In the genomic region with DNA sequence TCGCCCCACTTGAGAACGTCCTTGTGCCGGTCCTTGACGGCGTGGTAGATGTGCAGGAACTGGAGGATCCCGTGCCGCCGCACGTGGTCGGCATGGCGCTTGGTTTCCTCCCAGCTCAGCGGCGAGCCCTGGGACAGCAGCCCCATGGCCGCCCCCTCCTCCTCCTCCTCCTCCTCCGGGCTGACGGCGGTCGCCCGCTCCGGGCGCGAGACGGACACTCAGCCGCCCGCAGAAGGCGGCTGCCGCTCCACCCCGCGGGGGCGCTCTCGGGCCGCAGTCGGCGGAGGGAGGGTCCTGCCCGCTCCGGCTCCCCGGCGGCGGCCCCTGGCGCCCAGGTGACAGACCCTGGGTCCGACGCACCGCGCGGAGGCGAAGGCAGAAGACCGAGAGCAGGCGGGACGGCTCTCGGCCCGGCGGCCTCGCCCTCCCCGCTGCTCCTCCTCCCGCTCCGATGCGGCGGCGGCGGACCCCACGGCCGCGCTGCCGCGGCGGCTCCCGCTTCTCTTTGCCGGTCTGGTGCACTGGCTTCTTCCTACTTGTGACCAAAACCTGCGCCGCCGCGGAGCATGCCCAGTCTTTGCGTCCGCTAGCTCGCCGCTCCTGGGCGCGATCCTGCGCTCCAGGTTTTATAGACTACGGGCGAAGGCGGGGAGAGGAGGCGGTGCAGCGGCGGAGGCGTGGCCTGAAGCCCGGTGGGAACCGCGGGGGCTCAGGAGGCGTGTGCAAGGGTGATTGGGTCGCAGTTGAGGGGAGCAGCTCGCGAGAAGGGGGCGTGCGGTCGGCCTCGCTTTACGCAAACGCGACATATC, we compare ENCODE assay signal across 1 cellular context.
TF ChIP-seq lines count a peak whose summit lies in the region.

Gene GCLC (minus strand): TSS at position 602 of the 809 bp plus-strand sequence. CDS start 456 bp downstream, at position 146.

TF ChIP-seq in HEK293, 187 proteins besides CTCF, POLR2A, EP300 and RAD21 (continued from another document and continues in another):
- TF ChIP-seq ZNF548 (tag by site-specific recombination; IDR thresholded peaks at IDR 0.05): no peak
- TF ChIP-seq, protein P1, sequence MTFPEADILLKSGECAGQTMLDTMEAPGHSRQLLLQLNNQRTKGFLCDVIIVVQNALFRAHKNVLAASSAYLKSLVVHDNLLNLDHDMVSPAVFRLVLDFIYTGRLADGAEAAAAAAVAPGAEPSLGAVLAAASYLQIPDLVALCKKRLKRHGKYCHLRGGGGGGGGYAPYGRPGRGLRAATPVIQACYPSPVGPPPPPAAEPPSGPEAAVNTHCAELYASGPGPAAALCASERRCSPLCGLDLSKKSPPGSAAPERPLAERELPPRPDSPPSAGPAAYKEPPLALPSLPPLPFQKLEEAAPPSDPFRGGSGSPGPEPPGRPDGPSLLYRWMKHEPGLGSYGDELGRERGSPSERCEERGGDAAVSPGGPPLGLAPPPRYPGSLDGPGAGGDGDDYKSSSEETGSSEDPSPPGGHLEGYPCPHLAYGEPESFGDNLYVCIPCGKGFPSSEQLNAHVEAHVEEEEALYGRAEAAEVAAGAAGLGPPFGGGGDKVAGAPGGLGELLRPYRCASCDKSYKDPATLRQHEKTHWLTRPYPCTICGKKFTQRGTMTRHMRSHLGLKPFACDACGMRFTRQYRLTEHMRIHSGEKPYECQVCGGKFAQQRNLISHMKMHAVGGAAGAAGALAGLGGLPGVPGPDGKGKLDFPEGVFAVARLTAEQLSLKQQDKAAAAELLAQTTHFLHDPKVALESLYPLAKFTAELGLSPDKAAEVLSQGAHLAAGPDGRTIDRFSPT (tag by site-specific recombination; IDR thresholded peaks at IDR 0.05): peak; percentile 53; the same call in 1 of the 2 replicates
- TF ChIP-seq MEIS1 (CRISPR knock-in tag; IDR thresholded peaks at IDR 0.05; ENCODE audit: borderline replicate concordance): peak; percentile 56; the same call in 1 of the 2 replicates
- peak; percentile 63 for TF ChIP-seq ZFP69B (tag by site-specific recombination; IDR thresholded peaks at IDR 0.05)
- TF ChIP-seq KLF7 (tag by site-specific recombination; IDR thresholded peaks at IDR 0.05; ENCODE audit: borderline replicate concordance): 0 out of 2 replicates have a peak, but pooled peaks have one; percentile 50
- peak; percentile 92 for TF ChIP-seq EGR2 (tag by site-specific recombination; IDR thresholded peaks at IDR 0.05; ENCODE audit: low read depth)
- no peak for TF ChIP-seq ZNF266 (tag by site-specific recombination; IDR thresholded peaks at IDR 0.05; ENCODE audit: low read depth)
- TF ChIP-seq SP7 (tag by site-specific recombination; IDR thresholded peaks at IDR 0.05): peak; percentile 79
- no peak for TF ChIP-seq ZNF350 (tag by site-specific recombination; IDR thresholded peaks at IDR 0.05)
- peak; percentile 79 for TF ChIP-seq GLIS2 (tag by site-specific recombination; IDR thresholded peaks at IDR 0.05)
- TF ChIP-seq ZNF747 (tag by site-specific recombination; IDR thresholded peaks at IDR 0.05): no peak
- peak; percentile 84 for TF ChIP-seq ZIC2 (tag by site-specific recombination; IDR thresholded peaks at IDR 0.05)
- 0 out of 2 replicates have a peak, but pooled peaks have one; percentile 44 for TF ChIP-seq ZNF391 (tag by site-specific recombination; IDR thresholded peaks at IDR 0.05; ENCODE audit: borderline replicate concordance, low read depth)
- TF ChIP-seq HOXC10 (CRISPR knock-in tag; IDR thresholded peaks at IDR 0.05): peak; percentile 46; the same call in 1 of the 2 replicates
- 0 out of 2 replicates have a peak, but pooled peaks have one; percentile 25 for TF ChIP-seq ZNF174 (tag by site-specific recombination; IDR thresholded peaks at IDR 0.05)
- TF ChIP-seq, protein P2, sequence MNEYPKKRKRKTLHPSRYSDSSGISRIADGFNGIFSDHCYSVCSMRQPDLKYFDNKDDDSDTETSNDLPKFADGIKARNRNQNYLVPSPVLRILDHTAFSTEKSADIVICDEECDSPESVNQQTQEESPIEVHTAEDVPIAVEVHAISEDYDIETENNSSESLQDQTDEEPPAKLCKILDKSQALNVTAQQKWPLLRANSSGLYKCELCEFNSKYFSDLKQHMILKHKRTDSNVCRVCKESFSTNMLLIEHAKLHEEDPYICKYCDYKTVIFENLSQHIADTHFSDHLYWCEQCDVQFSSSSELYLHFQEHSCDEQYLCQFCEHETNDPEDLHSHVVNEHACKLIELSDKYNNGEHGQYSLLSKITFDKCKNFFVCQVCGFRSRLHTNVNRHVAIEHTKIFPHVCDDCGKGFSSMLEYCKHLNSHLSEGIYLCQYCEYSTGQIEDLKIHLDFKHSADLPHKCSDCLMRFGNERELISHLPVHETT (tag by site-specific recombination; IDR thresholded peaks at IDR 0.05): 0 out of 2 replicates have a peak, but pooled peaks have one; percentile 53
- TF ChIP-seq SP3 (tag by site-specific recombination; IDR thresholded peaks at IDR 0.05): peak; percentile 99
- TF ChIP-seq ZBTB7A (tag by site-specific recombination; IDR thresholded peaks at IDR 0.05; ENCODE audit: low read depth): 0 out of 2 replicates have a peak, but pooled peaks have one; percentile 56
- TF ChIP-seq ZNF112 (tag by site-specific recombination; IDR thresholded peaks at IDR 0.05): no peak
- TF ChIP-seq, protein P3, sequence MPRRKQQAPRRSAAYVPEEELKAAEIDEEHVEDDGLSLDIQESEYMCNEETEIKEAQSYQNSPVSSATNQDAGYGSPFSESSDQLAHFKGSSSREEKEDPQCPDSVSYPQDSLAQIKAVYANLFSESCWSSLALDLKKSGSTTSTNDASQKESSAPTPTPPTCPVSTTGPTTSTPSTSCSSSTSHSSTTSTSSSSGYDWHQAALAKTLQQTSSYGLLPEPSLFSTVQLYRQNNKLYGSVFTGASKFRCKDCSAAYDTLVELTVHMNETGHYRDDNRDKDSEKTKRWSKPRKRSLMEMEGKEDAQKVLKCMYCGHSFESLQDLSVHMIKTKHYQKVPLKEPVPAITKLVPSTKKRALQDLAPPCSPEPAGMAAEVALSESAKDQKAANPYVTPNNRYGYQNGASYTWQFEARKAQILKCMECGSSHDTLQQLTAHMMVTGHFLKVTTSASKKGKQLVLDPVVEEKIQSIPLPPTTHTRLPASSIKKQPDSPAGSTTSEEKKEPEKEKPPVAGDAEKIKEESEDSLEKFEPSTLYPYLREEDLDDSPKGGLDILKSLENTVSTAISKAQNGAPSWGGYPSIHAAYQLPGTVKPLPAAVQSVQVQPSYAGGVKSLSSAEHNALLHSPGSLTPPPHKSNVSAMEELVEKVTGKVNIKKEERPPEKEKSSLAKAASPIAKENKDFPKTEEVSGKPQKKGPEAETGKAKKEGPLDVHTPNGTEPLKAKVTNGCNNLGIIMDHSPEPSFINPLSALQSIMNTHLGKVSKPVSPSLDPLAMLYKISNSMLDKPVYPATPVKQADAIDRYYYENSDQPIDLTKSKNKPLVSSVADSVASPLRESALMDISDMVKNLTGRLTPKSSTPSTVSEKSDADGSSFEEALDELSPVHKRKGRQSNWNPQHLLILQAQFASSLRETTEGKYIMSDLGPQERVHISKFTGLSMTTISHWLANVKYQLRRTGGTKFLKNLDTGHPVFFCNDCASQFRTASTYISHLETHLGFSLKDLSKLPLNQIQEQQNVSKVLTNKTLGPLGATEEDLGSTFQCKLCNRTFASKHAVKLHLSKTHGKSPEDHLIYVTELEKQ (tag by site-specific recombination; IDR thresholded peaks at IDR 0.05; ENCODE audit: borderline replicate concordance): no peak
- no peak for TF ChIP-seq ZNF223 (tag by site-specific recombination; IDR thresholded peaks at IDR 0.05)
- peak; percentile 51; the same call in 1 of the 2 replicates for TF ChIP-seq KLF1 (tag by site-specific recombination; IDR thresholded peaks at IDR 0.05)
- TF ChIP-seq, protein P4, sequence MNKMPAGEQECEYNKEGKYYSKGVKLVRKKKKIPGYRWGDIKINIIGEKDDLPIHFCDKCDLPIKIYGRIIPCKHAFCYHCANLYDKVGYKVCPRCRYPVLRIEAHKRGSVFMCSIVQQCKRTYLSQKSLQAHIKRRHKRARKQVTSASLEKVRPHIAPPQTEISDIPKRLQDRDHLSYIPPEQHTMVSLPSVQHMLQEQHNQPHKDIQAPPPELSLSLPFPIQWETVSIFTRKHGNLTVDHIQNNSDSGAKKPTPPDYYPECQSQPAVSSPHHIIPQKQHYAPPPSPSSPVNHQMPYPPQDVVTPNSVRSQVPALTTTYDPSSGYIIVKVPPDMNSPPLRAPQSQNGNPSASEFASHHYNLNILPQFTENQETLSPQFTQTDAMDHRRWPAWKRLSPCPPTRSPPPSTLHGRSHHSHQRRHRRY (tag by site-specific recombination; IDR thresholded peaks at IDR 0.05): no peak
- TF ChIP-seq ZNF24 (tag by site-specific recombination; IDR thresholded peaks at IDR 0.05): peak; percentile 72; the same call in 1 of the 2 replicates
- no peak for TF ChIP-seq TCF7L2 (IDR thresholded peaks at IDR 0.05; ENCODE audit: borderline replicate concordance, low read depth, low read length)
- TF ChIP-seq GLIS1 (tag by site-specific recombination; IDR thresholded peaks at IDR 0.05): peak; percentile 49; the same call in 1 of the 2 replicates
- TF ChIP-seq ZBTB17 (tag by site-specific recombination; IDR thresholded peaks at IDR 0.05): peak; percentile 85
- TF ChIP-seq ZNF274 (IDR thresholded peaks at IDR 0.05; ENCODE audit: low read length): no peak
- TF ChIP-seq ZNF274 (tag by site-specific recombination; IDR thresholded peaks at IDR 0.05; ENCODE audit: borderline replicate concordance): no peak
- TF ChIP-seq ZBTB8A (tag by site-specific recombination; IDR thresholded peaks at IDR 0.05): peak; percentile 97
- TF ChIP-seq ZNF561 (tag by site-specific recombination; IDR thresholded peaks at IDR 0.05; ENCODE audit: borderline replicate concordance): peak; percentile 97
- TF ChIP-seq ZNF501 (tag by site-specific recombination; IDR thresholded peaks at IDR 0.05): peak; percentile 60
- TF ChIP-seq, protein P5, sequence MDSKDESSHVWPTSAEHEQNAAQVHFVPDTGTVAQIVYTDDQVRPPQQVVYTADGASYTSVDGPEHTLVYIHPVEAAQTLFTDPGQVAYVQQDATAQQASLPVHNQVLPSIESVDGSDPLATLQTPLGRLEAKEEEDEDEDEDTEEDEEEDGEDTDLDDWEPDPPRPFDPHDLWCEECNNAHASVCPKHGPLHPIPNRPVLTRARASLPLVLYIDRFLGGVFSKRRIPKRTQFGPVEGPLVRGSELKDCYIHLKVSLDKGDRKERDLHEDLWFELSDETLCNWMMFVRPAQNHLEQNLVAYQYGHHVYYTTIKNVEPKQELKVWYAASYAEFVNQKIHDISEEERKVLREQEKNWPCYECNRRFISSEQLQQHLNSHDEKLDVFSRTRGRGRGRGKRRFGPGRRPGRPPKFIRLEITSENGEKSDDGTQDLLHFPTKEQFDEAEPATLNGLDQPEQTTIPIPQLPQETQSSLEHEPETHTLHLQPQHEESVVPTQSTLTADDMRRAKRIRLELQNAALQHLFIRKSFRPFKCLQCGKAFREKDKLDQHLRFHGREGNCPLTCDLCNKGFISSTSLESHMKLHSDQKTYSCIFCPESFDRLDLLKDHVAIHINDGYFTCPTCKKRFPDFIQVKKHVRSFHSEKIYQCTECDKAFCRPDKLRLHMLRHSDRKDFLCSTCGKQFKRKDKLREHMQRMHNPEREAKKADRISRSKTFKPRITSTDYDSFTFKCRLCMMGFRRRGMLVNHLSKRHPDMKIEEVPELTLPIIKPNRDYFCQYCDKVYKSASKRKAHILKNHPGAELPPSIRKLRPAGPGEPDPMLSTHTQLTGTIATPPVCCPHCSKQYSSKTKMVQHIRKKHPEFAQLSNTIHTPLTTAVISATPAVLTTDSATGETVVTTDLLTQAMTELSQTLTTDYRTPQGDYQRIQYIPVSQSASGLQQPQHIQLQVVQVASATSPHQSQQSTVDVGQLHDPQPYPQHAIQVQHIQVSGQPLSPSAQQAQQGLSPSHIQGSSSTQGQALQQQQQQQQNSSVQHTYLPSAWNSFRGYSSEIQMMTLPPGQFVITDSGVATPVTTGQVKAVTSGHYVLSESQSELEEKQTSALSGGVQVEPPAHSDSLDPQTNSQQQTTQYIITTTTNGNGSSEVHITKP (tag by site-specific recombination; IDR thresholded peaks at IDR 0.05): peak; percentile 76
- TF ChIP-seq ZBTB1 (tag by site-specific recombination; IDR thresholded peaks at IDR 0.05): no peak
- TF ChIP-seq ZNF324 (tag by site-specific recombination; IDR thresholded peaks at IDR 0.05): peak; percentile 76; the same call in 1 of the 2 replicates
- peak; percentile 91 for TF ChIP-seq ZXDB (tag by site-specific recombination; IDR thresholded peaks at IDR 0.05)
- TF ChIP-seq ZNF513 (tag by site-specific recombination; IDR thresholded peaks at IDR 0.05): peak; percentile 85
- no peak for TF ChIP-seq ZBTB49 (tag by site-specific recombination; IDR thresholded peaks at IDR 0.05; ENCODE audit: low read depth)
- peak; percentile 76 for TF ChIP-seq INSM2 (tag by site-specific recombination; IDR thresholded peaks at IDR 0.05)
- peak; percentile 86 for TF ChIP-seq ZFHX2 (tag by site-specific recombination; conservative IDR thresholded peaks at IDR 0.05)
